8 cellular contexts compared by ENCODE assay signal in the genomic region with DNA sequence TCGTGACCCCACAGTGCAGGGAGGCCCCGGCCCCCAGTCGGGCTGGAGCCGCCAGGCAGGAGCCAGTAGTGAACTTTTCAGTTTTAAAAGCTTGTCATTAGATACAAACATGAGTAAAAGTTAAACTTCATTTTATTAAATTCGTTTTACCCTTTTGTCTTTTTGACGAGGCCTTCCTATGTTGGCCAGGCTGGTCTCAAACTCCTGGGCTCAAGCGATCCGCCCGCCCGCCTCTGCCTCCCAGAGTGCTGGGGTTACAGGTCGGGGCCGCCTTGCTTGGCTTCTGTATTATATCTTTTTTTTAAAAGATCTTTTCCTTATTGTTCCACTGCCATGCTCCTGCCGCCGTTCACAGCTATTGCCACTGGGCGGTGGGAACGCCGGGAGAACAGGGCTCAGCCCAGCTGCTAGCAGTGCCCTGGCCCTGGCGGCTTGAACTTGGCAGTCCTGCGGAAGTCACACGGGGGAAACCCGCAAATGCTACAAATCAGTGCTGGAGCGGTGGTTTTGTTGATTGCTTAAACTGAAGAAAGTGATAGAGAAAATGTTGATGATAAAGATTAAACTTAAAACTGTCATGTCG.
DNase-seq lines count a peak whose midpoint lies in the region; ATAC-seq lines count a peak whose summit lies in the region.

No MANE protein-coding gene starts in this region.

- peak overlapping the region; percentile 95 for H3K27ac Mint-ChIP-seq in stimulated activated memory B cell treated with anti-CD40 and anti-IgM and Interleukin-4, amounts not matched to agents 10 μg/mL and 1 μg/mL and 100 μg/mL, for 72 hours

- peaks cover 43% of the 10 kb centered on the region for H3K4me1 Mint-ChIP-seq in stimulated activated memory B cell treated with anti-CD40 and anti-IgM and Interleukin-4, amounts not matched to agents 10 μg/mL and 1 μg/mL and 100 μg/mL, for 72 hours

- DNase-seq in DMS53 treated with DMSO at 0.1 percent for 48 hours (lab: John Stamatoyannopoulos, UW; ENCODE audit: unreplicated experiment): peak; percentile 89
- DNase-seq in NCI-H69 (lab: John Stamatoyannopoulos, UW): peak; percentile 64
- peak; percentile 24 for DNase-seq in activated T-cell treated with anti-CD3 and anti-CD28 coated beads for 1 hour (ENCODE audit: low read depth)
- DNase-seq in epidermal melanocyte (ENCODE audit: insufficient read length, low spot score): peak; percentile 81
- DNase-seq in middle frontal gyrus (ENCODE audit: extremely low spot score, low spot score): peak; percentile 34

- H3K36me3 Mint-ChIP-seq in stimulated activated memory B cell treated with anti-CD40 and anti-IgM and Interleukin-4, amounts not matched to agents 10 μg/mL and 1 μg/mL and 100 μg/mL, for 72 hours: peaks cover 23% of the 10 kb centered on the region

- H3K27me3 Mint-ChIP-seq in stimulated activated memory B cell treated with anti-CD40 and anti-IgM and Interleukin-4, amounts not matched to agents 10 μg/mL and 1 μg/mL and 100 μg/mL, for 72 hours: peaks cover 10% of the 10 kb centered on the region

- H3K9me3 Mint-ChIP-seq in stimulated activated memory B cell treated with anti-CD40 and anti-IgM and Interleukin-4, amounts not matched to agents 10 μg/mL and 1 μg/mL and 100 μg/mL, for 72 hours: no peaks in the 10 kb centered on the region

- peak overlapping the region; percentile 91 for H3K4me3 Mint-ChIP-seq in stimulated activated memory B cell treated with anti-CD40 and anti-IgM and Interleukin-4, amounts not matched to agents 10 μg/mL and 1 μg/mL and 100 μg/mL, for 72 hours

- peak; percentile 13 for ATAC-seq in HG02943 (IDR thresholded peaks at IDR 0.05; ENCODE audit: low read depth, unreplicated experiment)
- peak; percentile 10 for ATAC-seq in stimulated activated memory B cell treated with anti-CD40 and anti-IgM and Interleukin-4, amounts not matched to agents 10 μg/mL and 1 μg/mL and 100 μg/mL, for 72 hours
- ATAC-seq in GM21786 (IDR thresholded peaks at IDR 0.05; ENCODE audit: unreplicated experiment): no peak

Comparison
In these comparisons a context has a peak if more than half of its experiments do, and no peak if none do; other contexts are left out.
1. DNase-seq: peak in every context shown above with its lines; median percentile 89 in DMS53 treated with DMSO at 0.1 percent for 48 hours; 81 in epidermal melanocyte; 64 in NCI-H69; 34 in middle frontal gyrus; 24 in activated T-cell treated with anti-CD3 and anti-CD28 coated beads for 1 hour.